ENCODE assay signal across 38 cellular contexts in genomic region chr9:137014776-137015539, GRCh38. TPM values are rescaled to one million over a fixed set of nuclear protein-coding genes. Genes with fewer than 3 reads are reported as not detected.
"Had no signal": no experiment of that assay in that cellular context is flagged by ENCODE, and none has a peak within 500 bp of the region (broad histone marks: within the 10 kb centered on the region; RNA-seq: fewer than 3 reads in every experiment).

No MANE protein-coding gene starts in this region.

- H3K27me3 ChIP-seq: MG63 had no signal

- H3K4me3 ChIP-seq: MG63 had no signal

- H3K9me3 ChIP-seq: MG63 had no signal

- H3K36me3 ChIP-seq: MG63 had no signal

- DNase-seq: Karpas-422, Kasumi-1, MG63, MM.1S, MV-4-11, NCI-H1048, NCI-H1092, NCI-H1092 treated with DMSO at 0.1 percent for 48 hours, NCI-H1105, NCI-H1105 treated with DMSO at 0.1 percent for 48 hours, NCI-H1417, NCI-H1417 treated with DMSO at 0.1 percent for 48 hours, NCI-H1436, NCI-H1436 treated with DMSO at 0.1 percent for 48 hours, NCI-H146, NCI-H1694, NCI-H1694 treated with DMSO at 0.1 percent for 48 hours, NCI-H187, NCI-H187 treated with DMSO at 0.1 percent for 48 hours, NCI-H1930, NCI-H2029, NCI-H2029 treated with DMSO at 0.1 percent for 48 hours, NCI-H2081, NCI-H2081 treated with DMSO at 0.1 percent for 48 hours, NCI-H2107, NCI-H2171, NCI-H2171 treated with DMSO at 0.1 percent for 48 hours, NCI-H2227 treated with DMSO at 0.1 percent for 48 hours, NCI-H226, NCI-H345, NCI-H446, NCI-H446 treated with DMSO at 0.1 percent for 48 hours, NCI-H510A, NCI-H510A treated with DMSO at 0.1 percent for 48 hours, NCI-H524 had no signal

RNA-seq across cellular contexts. Expression of gene FUT7, which starts 16.9 kb away (rescaled TPM):
- total RNA-seq: LHCN-M2, M059J, NCI-H460 had no signal
